In the genomic region with DNA sequence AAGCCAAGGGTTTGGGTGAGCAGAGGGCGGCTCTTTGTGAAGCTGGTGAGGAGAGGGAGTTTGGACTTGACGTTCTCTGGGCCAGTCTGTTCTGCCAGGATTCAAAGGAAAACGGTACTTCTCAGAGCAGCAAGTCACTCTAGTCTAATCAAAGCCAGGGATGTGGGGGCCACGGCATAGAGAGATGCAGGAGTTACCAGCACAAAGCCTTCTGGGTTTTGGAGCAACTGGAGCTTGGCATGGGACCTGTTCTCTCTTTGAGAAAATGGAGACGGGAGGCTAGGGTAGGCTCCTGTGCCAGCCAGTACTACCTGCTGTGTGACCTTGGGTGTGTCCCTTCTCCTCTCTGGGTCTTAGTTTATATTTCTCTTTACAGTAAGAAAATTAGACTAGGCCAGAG, we compare ENCODE assay signal across 10 cellular contexts. TPM values are rescaled to one million over a fixed set of nuclear protein-coding genes. Genes with fewer than 3 reads are reported as not detected.
DNase-seq lines count a peak whose midpoint lies in the region; ATAC-seq and TF ChIP-seq lines count a peak whose summit lies in the region.
"Had no signal": no experiment of that assay in that cellular context is flagged by ENCODE, and none has a peak within 500 bp of the region (broad histone marks: within the 10 kb centered on the region; RNA-seq: fewer than 3 reads in every experiment).

No MANE protein-coding gene starts in this region.

- H3K27me3 ChIP-seq in AG04450 (ENCODE audit: control insufficient read depth, insufficient read depth, low read length): no peaks in the 10 kb centered on the region
- no peaks in the 10 kb centered on the region for H3K27me3 ChIP-seq in HUES64 (ENCODE audit: insufficient read depth, low read length)
- no peaks in the 10 kb centered on the region for H3K27me3 ChIP-seq in uterus
- H3K27me3 ChIP-seq: cardiac muscle cell had no signal

- H3K4me3 Mint-ChIP-seq in MCF 10A (ENCODE audit: unreplicated experiment): peak overlapping the region; percentile 97
- peak overlapping the region in 6 of 8 donors; percentile 89 to 97 (median 92) for H3K4me3 Mint-ChIP-seq in naive B cell

- H3K27ac ChIP-seq in AG04450 (ENCODE audit: low read depth, low read length) (no peak overlapping the region), HUES64 (ENCODE audit: low read depth, low read length) (no peak overlapping the region; the same call in 1 of the 2 replicates), uterus (peak overlapping the region in 1 of 2 donors; percentile 37)

- DNase-seq in AG04450 (ENCODE audit: low read depth, low spot score) (no peak), MCF 10A (ENCODE audit: unreplicated experiment) (no peak), naive B cell (no peak), uterus (no peak), inferior parietal cortex (ENCODE audit: extremely low spot score) (no peak)
- DNase-seq in stimulated activated CD4-positive, alpha-beta T cell treated with anti-CD3 and anti-CD28 coated beads, Interleukin-2, amount 100 ng/mL, for 48 hours: no peak

- H3K4me3 ChIP-seq in AG04450 (ENCODE audit: low read depth, low read length) (peak overlapping the region; percentile 81), HUES64 (ENCODE audit: low read length) (peak overlapping the region; percentile 85; the same call in 1 of the 2 replicates), uterus (no peak overlapping the region)

- H3K4me1 Mint-ChIP-seq in MCF 10A (ENCODE audit: insufficient read depth, unreplicated experiment) (peaks cover 29% of the 10 kb centered on the region), naive B cell (peaks cover 35 to 53% (median 42%) of the 10 kb centered on the region in 3 donors)

- TF ChIP-seq CTCF in AG04450 (IDR thresholded peaks at IDR 0.05; ENCODE audit: low read depth, low read length): no peak
- TF ChIP-seq CTCF in MCF 10A (IDR thresholded peaks at IDR 0.05; ENCODE audit: unreplicated experiment): no peak
- no peak for TF ChIP-seq CTCF in uterus (IDR thresholded peaks at IDR 0.05)

- intact Hi-C loops in MCF 10A (cut with micrococcal nuclease) (loop anchor here (2.0 kb wide), 1 partner anchor 49 kb away; no protein-coding TSS in a partner anchor), uterus (cut with DNase I; ENCODE audit: low total_unique reads) (no loop called here)

- peaks cover 58% of the 10 kb centered on the region for H3K36me3 Mint-ChIP-seq in MCF 10A (ENCODE audit: insufficient read depth, unreplicated experiment)
- peaks cover 10 to 18% of the 10 kb centered on the region in 2 donors for H3K36me3 Mint-ChIP-seq in naive B cell

- H3K36me3 ChIP-seq in HUES64 (ENCODE audit: insufficient read depth, low read length): peaks cover 52% of the 10 kb centered on the region
- H3K36me3 ChIP-seq in uterus: no peaks in the 10 kb centered on the region

- TF ChIP-seq POLR2A in uterus (IDR thresholded peaks at IDR 0.05): no peak

- CTCF ChIA-PET in AG04450 (lab: Charles Lee): interaction anchor here (0.6 to 0.9 kb wide), 3 partner anchors 9 to 169 kb away, joined by 3 to 6 read pairs (median 4); no protein-coding TSS in a partner anchor
- CTCF ChIA-PET in MCF 10A (lab: Yijun Ruan, JAX): interaction anchor here (0.6 to 0.7 kb wide), 3 partner anchors 69 to 588 kb away, joined by 3 to 4 read pairs (median 3); no protein-coding TSS in a partner anchor

- no TSS peak for BruUV-seq in MCF 10A (replicated peaks; lab: Mats Ljungman, UMichigan)

- ATAC-seq in naive B cell (ENCODE audit: low read depth in 2 of 2) (no peak), HG03460 (IDR thresholded peaks at IDR 0.05; ENCODE audit: unreplicated experiment) (no peak)

- H3K9me3 Mint-ChIP-seq in MCF 10A (ENCODE audit: unreplicated experiment) (no peaks in the 10 kb centered on the region), naive B cell (no peaks in the 10 kb centered on the region)

- H3K27me3 Mint-ChIP-seq in MCF 10A (ENCODE audit: insufficient read depth, unreplicated experiment) (no peaks in the 10 kb centered on the region), naive B cell (no peaks in the 10 kb centered on the region)

- WGBS in HUES64: 98% methylated on average over 5 of the region's 5 CpGs

- peaks cover 25% of the 10 kb centered on the region for H3K4me1 ChIP-seq in HUES64 (ENCODE audit: insufficient read depth, low read length)
- peaks cover 13 to 15% of the 10 kb centered on the region in 2 donors for H3K4me1 ChIP-seq in uterus

- H3K9ac ChIP-seq in HUES64 (ENCODE audit: low read depth, low read length): no peak overlapping the region

- POLR2A ChIA-PET in AG04450 (lab: Yijun Ruan, JAX) (interaction anchor here (1.0 to 2.6 kb wide), 3 partner anchors 24 to 154 kb away, joined by 3 to 10 read pairs (median 4); partner anchors contain the start of genes IQCC, MARCKSL1 and TMEM39B), MCF 10A (lab: Yijun Ruan, JAX) (interaction anchor here (1.2 to 2.8 kb wide), 2 partner anchors 18 to 108 kb away, joined by 9 to 11 read pairs; partner anchors contain the start of gene CCDC28B)

- no peaks in the 10 kb centered on the region; the same call in 1 of the 2 replicates for H3K9me3 ChIP-seq in AG04450 (ENCODE audit: control insufficient read depth, insufficient read depth, low read length)
- H3K9me3 ChIP-seq in HUES64 (ENCODE audit: insufficient read depth, low read depth, low read length): no peaks in the 10 kb centered on the region
- no peaks in the 10 kb centered on the region for H3K9me3 ChIP-seq in uterus

- H3K27ac Mint-ChIP-seq in MCF 10A (ENCODE audit: low read depth, unreplicated experiment) (peak overlapping the region; percentile 98), naive B cell (peak overlapping the region in 3 of 6 donors; percentile 20 to 97 (median 74))

RNA-seq across cellular contexts. Expression of gene TXLNA, which starts 2.1 kb away (rescaled TPM):
- 49.3 and 52.8 TPM in 2 replicates for polyA plus RNA-seq in AG04450 (2011; rRNA removed)
- polyA minus RNA-seq in AG04450 (2011; rRNA and poly(A)+ RNA removed): 68.6 and 71.2 TPM in 2 replicates
- polyA plus RNA-seq in HUES64 (2013, experiment 1 of 2): 33.3 TPM
- polyA plus RNA-seq in HUES64 (2013, experiment 2 of 2): 30.7 TPM
- 61.8 and 64.8 TPM in 2 replicates for total RNA-seq in MCF 10A (2022)
- 10 to 100 TPM; 12.0 to 29.8 (median 20.6) TPM for polyA plus RNA-seq in naive B cell (ENCODE audit: low read depth in 6 of 6)
- total RNA-seq in uterus: 10 to 100 TPM; 14.1 to 60.1 (median 40.4) TPM

RNA-seq across cellular contexts. Expression of gene CCDC28B, which starts 18.8 kb away (rescaled TPM):
- polyA plus RNA-seq in AG04450 (2011; rRNA removed) (17.6 and 20.8 TPM in 2 replicates), naive B cell (ENCODE audit: low read depth in 6 of 6) (10 to 100 TPM in 5 of 6 donors, 1 to 10 TPM in 1; 9.1 to 14.5 (median 12.3) TPM)
- polyA minus RNA-seq in AG04450 (2011; rRNA and poly(A)+ RNA removed): 8.6 and 11.2 TPM in 2 replicates
- 17.3 TPM for polyA plus RNA-seq in HUES64 (2013, experiment 1 of 2)
- polyA plus RNA-seq in HUES64 (2013, experiment 2 of 2): 21.7 TPM
- total RNA-seq in MCF 10A (2022) (0.91 and 1.7 TPM in 2 replicates), uterus (10 to 100 TPM in 1 of 4 donors, 1 to 10 TPM in 2, not detected in 1; 3.5 to 21.5 (median 7.4) TPM)

RNA-seq across cellular contexts. Expression of gene IQCC, which starts 23.9 kb away (rescaled TPM):
- polyA plus RNA-seq in AG04450 (2011; rRNA removed) (1.2 and 1.3 TPM in 2 replicates), naive B cell (ENCODE audit: low read depth in 6 of 6) (1 to 10 TPM in 3 of 6 donors, under 1 TPM in 2, not detected in 1; 0.75 to 2.3 (median 1.4) TPM)
- polyA minus RNA-seq in AG04450 (2011; rRNA and poly(A)+ RNA removed): 1.00 and 1.4 TPM in 2 replicates
- 4.0 TPM for polyA plus RNA-seq in HUES64 (2013, experiment 1 of 2)
- 3.7 TPM for polyA plus RNA-seq in HUES64 (2013, experiment 2 of 2)
- total RNA-seq in MCF 10A (2022) (1.8 and 1.9 TPM in 2 replicates), uterus (1 to 10 TPM in 3 of 4 donors, under 1 TPM in 1; 0.51 to 6.8 (median 4.3) TPM)

RNA-seq across cellular contexts. Expression of gene DCDC2B, which starts 27.3 kb away (rescaled TPM):
- not detected in 2 replicates for polyA plus RNA-seq in AG04450 (2011; rRNA removed)
- polyA minus RNA-seq in AG04450 (2011; rRNA and poly(A)+ RNA removed): 0.09 TPM in 1 of 2 replicates, not detected in the other
- polyA plus RNA-seq in HUES64 (2013, experiment 1 of 2): not detected
- not detected for polyA plus RNA-seq in HUES64 (2013, experiment 2 of 2)
- not detected in 2 replicates for total RNA-seq in MCF 10A (2022)
- under 1 TPM in 2 of 6 donors, not detected in 4; 0.13 to 0.36 TPM for polyA plus RNA-seq in naive B cell (ENCODE audit: low read depth in 6 of 6)
- total RNA-seq in uterus: under 1 TPM in 2 of 4 donors, not detected in 2; 0.26 to 0.62 TPM
- total RNA-seq: cardiac muscle cell, lung microvascular endothelial cell had no signal

RNA-seq across cellular contexts. Expression of gene TMEM234, which starts 40.6 kb away (rescaled TPM):
- polyA plus RNA-seq in AG04450 (2011; rRNA removed): 17.3 and 18.6 TPM in 2 replicates
- polyA minus RNA-seq in AG04450 (2011; rRNA and poly(A)+ RNA removed): 20.2 and 22.0 TPM in 2 replicates
- 7.9 TPM for polyA plus RNA-seq in HUES64 (2013, experiment 1 of 2)
- polyA plus RNA-seq in HUES64 (2013, experiment 2 of 2): 7.2 TPM
- total RNA-seq in MCF 10A (2022): 22.2 and 27.3 TPM in 2 replicates
- 10 to 100 TPM in 4 of 6 donors, 1 to 10 TPM in 1, not detected in 1; 6.8 to 12.0 (median 10.9) TPM for polyA plus RNA-seq in naive B cell (ENCODE audit: low read depth in 6 of 6)
- 10 to 100 TPM in 3 of 4 donors, under 1 TPM in 1; 0.59 to 40.8 (median 13.5) TPM for total RNA-seq in uterus

Comparison
In these comparisons a context has a peak if more than half of its experiments do, and no peak if none do; other contexts are left out.
1. H3K4me3 ChIP-seq: peak in AG04450 (single experiment) and HUES64 (single experiment); none in uterus (0 of 2).